ENCODE assay signal across 17 cellular contexts in the genomic region with DNA sequence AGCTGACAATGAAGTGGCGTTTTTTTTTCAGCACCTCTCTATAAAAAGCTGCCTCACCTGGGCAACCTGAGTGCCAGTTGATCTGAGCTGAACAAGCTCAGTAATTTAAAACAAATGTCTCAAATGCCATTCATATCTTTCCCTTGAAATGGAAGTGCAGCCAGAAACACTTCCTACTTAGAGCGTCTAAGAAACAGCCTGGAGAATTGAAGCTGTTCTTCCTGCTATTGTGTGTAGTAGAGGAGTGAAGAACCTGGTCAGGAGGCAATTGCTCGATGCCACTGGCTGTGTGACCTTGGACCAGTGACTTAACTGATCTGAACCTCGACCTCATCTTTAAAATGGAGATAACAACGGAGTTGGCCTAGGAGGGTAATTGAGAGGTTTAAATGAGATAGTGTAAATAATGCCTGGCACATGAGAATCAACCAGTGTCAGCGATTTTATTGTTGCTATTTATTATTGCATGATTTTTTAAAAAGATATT.
DNase-seq lines count a peak whose midpoint lies in the region; ATAC-seq, FAIRE-seq and TF ChIP-seq lines count a peak whose summit lies in the region.
"Had no signal": no experiment of that assay in that cellular context is flagged by ENCODE, and none has a peak within 500 bp of the region (broad histone marks: within the 10 kb centered on the region; RNA-seq: fewer than 3 reads in every experiment).

No MANE protein-coding gene starts in this region.

- no peaks in the 10 kb centered on the region for H3K4me1 ChIP-seq in K562 (replicated peaks in 1 of 2; ENCODE audit: control insufficient read depth in 2 of 2, insufficient read depth in 2 of 2, low read length in 2 of 2)
- no peaks in the 10 kb centered on the region for H3K4me1 ChIP-seq in esophagus muscularis mucosa
- H3K4me1 ChIP-seq in upper lobe of right lung = no peaks in the 10 kb centered on the region
- H3K4me1 ChIP-seq: A549, BE2C, HAP-1 had no signal

- 0 out of 2 replicates have a peak, but pooled peaks cover 3% of the 10 kb centered on the region for H4K20me1 ChIP-seq in K562 (replicated peaks; ENCODE audit: control insufficient read depth, insufficient read depth, low read length)

- H3K27ac Mint-ChIP-seq in nephron = peak overlapping the region in 2 of 3 experiments; percentile 16 to 46
- H3K27ac Mint-ChIP-seq: CD4-positive, alpha-beta memory T cell had no signal

- BruUV-seq in K562 (replicated peaks; lab: Mats Ljungman, UMichigan) = no TSS peak

- no peak for TF ChIP-seq POLR2A in K562 (conservative IDR thresholded peaks at IDR 0.05)
- no peak for TF ChIP-seq POLR2A in esophagus muscularis mucosa (IDR thresholded peaks at IDR 0.05; ENCODE audit: low read depth)

- no peak for FAIRE-seq in K562 (lab: Jason Lieb, UNC)
- FAIRE-seq: A549, G401.6, GM12891, HTR-8/SVneo had no signal

- in situ Hi-C loops in K562 (cut with MboI) = no loop called here

- peaks cover 5% of the 10 kb centered on the region for H3K4me1 Mint-ChIP-seq in nephron
- H3K4me1 Mint-ChIP-seq: CD4-positive, alpha-beta memory T cell had no signal

- no peak for ATAC-seq in K562
- ATAC-seq in upper lobe of right lung = peak; percentile 66
- ATAC-seq in GM21825 (IDR thresholded peaks at IDR 0.05; ENCODE audit: unreplicated experiment) = no peak
- ATAC-seq: A549 had no signal

- H3K27me3 ChIP-seq in K562 (ENCODE audit: control insufficient read depth in 2 of 2, insufficient read depth in 2 of 2, low read length in 2 of 2) (peaks cover 9 to 28% of the 10 kb centered on the region in 2 experiments; a peak in 4 of 5 replicates), esophagus muscularis mucosa (no peaks in the 10 kb centered on the region), upper lobe of right lung (no peaks in the 10 kb centered on the region)

- no peaks in the 10 kb centered on the region for H3K36me3 Mint-ChIP-seq in nephron (ENCODE audit: low read depth)
- H3K36me3 Mint-ChIP-seq: CD4-positive, alpha-beta memory T cell had no signal

- H3K9me3 ChIP-seq in K562 (replicated peaks; ENCODE audit: control insufficient read depth, insufficient read depth, low read depth, low read length) = no peaks in the 10 kb centered on the region
- H3K9me3 ChIP-seq in esophagus muscularis mucosa = no peaks in the 10 kb centered on the region
- no peaks in the 10 kb centered on the region for H3K9me3 ChIP-seq in upper lobe of right lung
- H3K9me3 ChIP-seq: A549, BE2C, HAP-1 had no signal

- TF ChIP-seq RAD21 in K562 (CRISPR knock-in tag; conservative IDR thresholded peaks at IDR 0.05 in 1 of 2, IDR thresholded peaks at IDR 0.05 in 1 of 2) = no peak

- H2AFZ ChIP-seq in K562 (ENCODE audit: low read depth, low read length) = no peak overlapping the region

- H3K79me2 ChIP-seq in K562 (ENCODE audit: control insufficient read depth, insufficient read depth, low read length) = no peaks in the 10 kb centered on the region

- H3K9me1 ChIP-seq in K562 (ENCODE audit: control insufficient read depth, insufficient read depth, low read length) = no peaks in the 10 kb centered on the region

- no peak for TF ChIP-seq EP300 in K562 (IDR thresholded peaks at IDR 0.05; ENCODE audit: low read length)
- no peak for TF ChIP-seq EP300 in esophagus muscularis mucosa (IDR thresholded peaks at IDR 0.05)

- POLR2A ChIA-PET in K562 (lab: Yijun Ruan, JAX) = interaction anchor here (0.6 kb wide), 1 partner anchor 132 kb away, joined by 3 read pairs; no protein-coding TSS in a partner anchor

- CTCF ChIA-PET in K562 (lab: Yijun Ruan, JAX; ENCODE audit: low intra/inter-chr PET ratio) = no interaction called here

- H3K36me3 ChIP-seq in K562 (ENCODE audit: control insufficient read depth, insufficient read depth, low read length) = no peaks in the 10 kb centered on the region
- no peaks in the 10 kb centered on the region for H3K36me3 ChIP-seq in esophagus muscularis mucosa
- no peaks in the 10 kb centered on the region for H3K36me3 ChIP-seq in upper lobe of right lung
- H3K36me3 ChIP-seq: BE2C, HAP-1 had no signal

- TF ChIP-seq CTCF in K562 (IDR thresholded peaks at IDR 0.05 in 2 of 3, conservative IDR thresholded peaks at IDR 0.05 in 1 of 3; ENCODE audit: insufficient read depth in 2 of 3, low read depth in 1 of 3, low read length in 3 of 3) (no peak), esophagus muscularis mucosa (IDR thresholded peaks at IDR 0.05) (no peak), nephron (IDR thresholded peaks at IDR 0.05; ENCODE audit: unreplicated experiment in 3 of 3) (no peak), upper lobe of right lung (IDR thresholded peaks at IDR 0.05) (no peak)

- intact Hi-C loops in K562 (cut with micrococcal nuclease) = no loop called here
- intact Hi-C loops in esophagus muscularis mucosa (cut with DNase I) = no loop called here
- intact Hi-C loops in upper lobe of right lung (cut with DNase I) = no loop called here

- no peak overlapping the region for H3K4me2 ChIP-seq in K562 (ENCODE audit: insufficient read depth, low read length)
- H3K4me2 ChIP-seq: A549 had no signal

- WGBS in K562 (ENCODE audit: insufficient coverage, low coverage, missing lambda C conversion rate) = 0% methylated on average over 6 of the region's 6 CpGs
- 82% methylated on average over 6 of the region's 6 CpGs for WGBS in esophagus muscularis mucosa

- H3K9me3 Mint-ChIP-seq in nephron = no peaks in the 10 kb centered on the region
- H3K9me3 Mint-ChIP-seq: CD4-positive, alpha-beta memory T cell had no signal

- H3K4me3 ChIP-seq in K562 = no peak overlapping the region
- H3K4me3 ChIP-seq in esophagus muscularis mucosa = no peak overlapping the region
- H3K4me3 ChIP-seq in upper lobe of right lung = no peak overlapping the region
- H3K4me3 ChIP-seq: A549, HAP-1 had no signal

- no peaks in the 10 kb centered on the region for H3K27me3 Mint-ChIP-seq in nephron (ENCODE audit: low read depth)

- no peak for DNase-seq in K562 (ENCODE audit: extremely low read depth in 1 of 4, low spot score in 3 of 4)
- DNase-seq in esophagus muscularis mucosa (ENCODE audit: extremely low spot score) = peak; percentile 14
- DNase-seq in upper lobe of right lung = no peak
- no peak for DNase-seq in DMS153 treated with DMSO at 0.1 percent for 48 hours (lab: John Stamatoyannopoulos, UW; ENCODE audit: unreplicated experiment)
- DNase-seq: BE2C; CD4-positive, alpha-beta memory T cell; DMS79 treated with DMSO at 0.1 percent for 48 hours; EL; GOT3 had no signal

- H3K27ac ChIP-seq in K562 (ENCODE audit: extremely low read depth, low read depth, low read length) (no peak overlapping the region), esophagus muscularis mucosa (replicated peaks in 1 of 4) (no peak overlapping the region), upper lobe of right lung (no peak overlapping the region)
- H3K27ac ChIP-seq: A549, C4-2B had no signal

- H3K9ac ChIP-seq in K562 (ENCODE audit: insufficient read depth in 1 of 2, low read depth in 2 of 2, low read length in 2 of 2) = no peak overlapping the region

- H3K4me3 Mint-ChIP-seq in nephron = no peak overlapping the region
- H3K4me3 Mint-ChIP-seq: CD4-positive, alpha-beta memory T cell had no signal

TF ChIP-seq in K562, 482 proteins besides CTCF, POLR2A, EP300 and RAD21:
- TF ChIP-seq KDM5B (IDR thresholded peaks at IDR 0.05; ENCODE audit: insufficient replicate concordance, low read depth, low read length) = no peak
- peak; percentile 9; the same call in 1 of the 2 replicates for TF ChIP-seq C11orf30 (IDR thresholded peaks at IDR 0.05; ENCODE audit: low read depth)
- peak; percentile 56 for TF ChIP-seq RBM25 (IDR thresholded peaks at IDR 0.05; ENCODE audit: low read depth, low read length, severe bottlenecking)
- TF ChIP-seq XRCC5 (IDR thresholded peaks at IDR 0.05; ENCODE audit: low read depth, low read length) = no peak
